ENCODE assay signal across 9 cellular contexts in genomic region chr20:35561268-35561667, GRCh38. TPM values are rescaled to one million over a fixed set of nuclear protein-coding genes. Genes with fewer than 3 reads are reported as not detected.
DNase-seq lines count a peak whose midpoint lies in the region; ATAC-seq and TF ChIP-seq lines count a peak whose summit lies in the region.
"Had no signal": no experiment of that assay in that cellular context is flagged by ENCODE, and none has a peak within 500 bp of the region (broad histone marks: within the 10 kb centered on the region; RNA-seq: fewer than 3 reads in every experiment).

No MANE protein-coding gene starts in this region.

- no peaks in the 10 kb centered on the region for H3K9me3 Mint-ChIP-seq in activated B cell treated with CpG ODN at 0.5 μM for 24 hours
- H3K9me3 Mint-ChIP-seq: brain had no signal

- TF ChIP-seq CTCF in activated B cell treated with CpG ODN at 0.5 μM for 24 hours (IDR thresholded peaks at IDR 0.05) (no peak), kidney epithelial cell (IDR thresholded peaks at IDR 0.05; ENCODE audit: insufficient read depth, low read length, poor library complexity, severe bottlenecking) (peak; percentile 64), coronary artery (IDR thresholded peaks at IDR 0.05) (no peak)

- H3K27me3 ChIP-seq in kidney epithelial cell (ENCODE audit: control insufficient read depth, insufficient read depth, low read length), result no peaks in the 10 kb centered on the region

- intact Hi-C loops in activated B cell treated with CpG ODN at 0.5 μM for 24 hours (cut with micrococcal nuclease), result no loop called here

- peaks cover 23% of the 10 kb centered on the region for H3K36me3 Mint-ChIP-seq in activated B cell treated with CpG ODN at 0.5 μM for 24 hours (ENCODE audit: low read depth)

- POLR2A ChIA-PET in activated B cell treated with CpG ODN at 0.5 μM for 24 hours (lab: Charles Lee), result no interaction called here

- H3K4me3 Mint-ChIP-seq in activated B cell treated with CpG ODN at 0.5 μM for 24 hours, result no peak overlapping the region
- H3K4me3 Mint-ChIP-seq: brain had no signal

- no peaks in the 10 kb centered on the region for H3K27me3 Mint-ChIP-seq in activated B cell treated with CpG ODN at 0.5 μM for 24 hours

- H3K27ac ChIP-seq in coronary artery, result no peak overlapping the region

- H3K36me3 ChIP-seq in kidney epithelial cell (ENCODE audit: control insufficient read depth, insufficient read depth, low read length), result no peaks in the 10 kb centered on the region

- H3K4me1 Mint-ChIP-seq in activated B cell treated with CpG ODN at 0.5 μM for 24 hours, result no peaks in the 10 kb centered on the region
- H3K4me1 Mint-ChIP-seq: brain had no signal

- DNase-seq in 8988T (peak; percentile 86), EH (ENCODE audit: low read depth) (peak; percentile 75), NCI-H2029 (lab: John Stamatoyannopoulos, UW) (peak; percentile 48), activated B cell treated with CpG ODN at 0.5 μM for 24 hours (no peak), kidney epithelial cell (ENCODE audit: low read depth) (peak; percentile 47), coronary artery (ENCODE audit: low spot score) (no peak)

- H3K27ac Mint-ChIP-seq in activated B cell treated with CpG ODN at 0.5 μM for 24 hours, result no peak overlapping the region

- no peak overlapping the region for H3K4me3 ChIP-seq in kidney epithelial cell (ENCODE audit: low read depth, low read length)
- no peak overlapping the region for H3K4me3 ChIP-seq in coronary artery

- ATAC-seq in activated B cell treated with CpG ODN at 0.5 μM for 24 hours (ENCODE audit: low read depth), result peak; percentile 40
- ATAC-seq in GM19328 (IDR thresholded peaks at IDR 0.05; ENCODE audit: unreplicated experiment), result no peak
- no peak for ATAC-seq in GM18519 (IDR thresholded peaks at IDR 0.05; ENCODE audit: low FRiP score, unreplicated experiment)

- CTCF ChIA-PET in activated B cell treated with CpG ODN at 0.5 μM for 24 hours (lab: Charles Lee), result no interaction called here

RNA-seq across cellular contexts. Expression of gene ERGIC3, which starts 19.4 kb away (rescaled TPM):
- total RNA-seq in activated B cell treated with CpG ODN at 0.5 μM for 24 hours, result 159 and 183 TPM in 2 replicates
- 215 and 229 TPM in 2 replicates for total RNA-seq in kidney epithelial cell

RNA-seq across cellular contexts. Expression of gene C20orf173, which starts 31.8 kb away (rescaled TPM):
- not detected in 2 replicates for total RNA-seq in activated B cell treated with CpG ODN at 0.5 μM for 24 hours
- not detected in 2 replicates for total RNA-seq in kidney epithelial cell

RNA-seq across cellular contexts. Expression of gene SPAG4, which starts 54.4 kb away (rescaled TPM):
- total RNA-seq in activated B cell treated with CpG ODN at 0.5 μM for 24 hours, result 1.5 and 2.2 TPM in 2 replicates
- 2.6 and 7.9 TPM in 2 replicates for total RNA-seq in kidney epithelial cell

Comparison
In these comparisons a context has a peak if more than half of its experiments do, and no peak if none do; other contexts are left out.
1. DNase-seq: peak in 8988T (single experiment), EH (single experiment), NCI-H2029 (single experiment) and kidney epithelial cell (single experiment); none in activated B cell treated with CpG ODN at 0.5 μM for 24 hours (single experiment) and coronary artery (single experiment).